In genomic region chr6:96885187-96885631, GRCh38 we compare ENCODE assay signal across 9 cellular contexts. TPM values are rescaled to one million over a fixed set of nuclear protein-coding genes. Genes with fewer than 3 reads are reported as not detected.
DNase-seq lines count a peak whose midpoint lies in the region; ATAC-seq and TF ChIP-seq lines count a peak whose summit lies in the region.
"Not testable (repeated sequence)": the region's sequence is repeated elsewhere in the genome, so short reads cannot be mapped to it uniquely, and the experiment has no call there.
"Had no signal": no experiment of that assay in that cellular context is flagged by ENCODE, and none has a peak within 500 bp of the region (broad histone marks: within the 10 kb centered on the region; RNA-seq: fewer than 3 reads in every experiment).

No MANE protein-coding gene starts in this region.

- peak overlapping the region; percentile 1 to 58 for H3K4me3 ChIP-seq in duodenal mucosa (ENCODE audit: low read depth in 1 of 2, low read length in 2 of 2)

- H3K9me3 ChIP-seq in T-helper 17 cell (ENCODE audit: control insufficient read depth, low read length, poor library complexity, severe bottlenecking); duodenal mucosa (ENCODE audit: control insufficient read depth in 1 of 2, low read length in 2 of 2): not testable (repeated sequence)

- H3K4me1 ChIP-seq in duodenal mucosa (ENCODE audit: control insufficient read depth in 1 of 2, insufficient read depth in 2 of 2, low read length in 2 of 2): not testable (repeated sequence)

- peak overlapping the region; percentile 59 for H3K27ac Mint-ChIP-seq in T-helper 17 cell

- H3K4me3 Mint-ChIP-seq in T-helper 17 cell: peak overlapping the region; percentile 39

- H3K27ac ChIP-seq in duodenal mucosa (ENCODE audit: low read depth, low read length): not testable (repeated sequence)

- H3K36me3 ChIP-seq in duodenal mucosa (ENCODE audit: control insufficient read depth in 1 of 2, insufficient read depth in 2 of 2, low read length in 2 of 2): not testable (repeated sequence)

- H3K36me3 Mint-ChIP-seq in T-helper 17 cell (ENCODE audit: low read depth): not testable (repeated sequence)

- H3K27me3 ChIP-seq in duodenal mucosa (ENCODE audit: control insufficient read depth in 1 of 2, insufficient read depth in 2 of 2, low read length in 2 of 2): not testable (repeated sequence)

- H3K27me3 Mint-ChIP-seq in T-helper 17 cell: not testable (repeated sequence)

- TF ChIP-seq POLR2A in GM18505 (IDR thresholded peaks at IDR 0.05; ENCODE audit: borderline replicate concordance, extremely low read depth, insufficient read depth, insufficient read length): not testable (repeated sequence)

- ATAC-seq in GM18505 (IDR thresholded peaks at IDR 0.05; ENCODE audit: unreplicated experiment): peak; percentile 91
- ATAC-seq in GM21381 (IDR thresholded peaks at IDR 0.05; ENCODE audit: unreplicated experiment): peak; percentile 87
- peak; percentile 86 for ATAC-seq in HG02885 (IDR thresholded peaks at IDR 0.05; ENCODE audit: poor library complexity, unreplicated experiment)
- peak; percentile 86 for ATAC-seq in HG03521 (IDR thresholded peaks at IDR 0.05; ENCODE audit: unreplicated experiment)
- peak; percentile 86 for ATAC-seq in T-helper 17 cell

- H3K9ac ChIP-seq in duodenal mucosa (ENCODE audit: low read depth in 1 of 2, low read length in 2 of 2): not testable (repeated sequence)

- peak; percentile 78 for DNase-seq in NCI-H2107 (lab: John Stamatoyannopoulos, UW)
- DNase-seq in T-helper 17 cell: not testable (repeated sequence)

- H3K4me1 Mint-ChIP-seq in T-helper 17 cell: not testable (repeated sequence)

RNA-seq across cellular contexts. Expression of gene NDUFAF4, which starts 12.5 kb away (rescaled TPM):
- 10 to 100 TPM; 26.7 to 26.8 TPM for total RNA-seq in T-helper 17 cell

RNA-seq across cellular contexts. Expression of gene KLHL32, which starts 39.3 kb away (rescaled TPM):
- total RNA-seq in T-helper 17 cell: 1 to 10 TPM; 1.9 to 2.5 TPM
- total RNA-seq: dermis blood vessel endothelial cell; natural killer cell treated with Interleukin-12 subunit alpha and Interleukin-12 subunit beta and Interleukin-15 and Interleukin-18, amount 100 ng/mL, for 72 hours had no signal

RNA-seq across cellular contexts. Expression of gene GPR63, which starts 47.9 kb away (rescaled TPM):
- total RNA-seq in T-helper 17 cell: under 1 TPM; 0.80 to 0.96 TPM
